15 cellular contexts compared by ENCODE assay signal in genomic region chr16:56384074-56384721, GRCh38. TPM values are rescaled to one million over a fixed set of nuclear protein-coding genes. Genes with fewer than 3 reads are reported as not detected.
DNase-seq lines count a peak whose midpoint lies in the region; ATAC-seq and TF ChIP-seq lines count a peak whose summit lies in the region.
"Had no signal": no experiment of that assay in that cellular context is flagged by ENCODE, and none has a peak within 500 bp of the region (broad histone marks: within the 10 kb centered on the region; RNA-seq: fewer than 3 reads in every experiment).

No MANE protein-coding gene starts in this region.

- CTCF ChIA-PET in Calu3 (lab: Charles Lee): no interaction called here

- H3K9me3 Mint-ChIP-seq in Calu3 (ENCODE audit: low read depth, unreplicated experiment): peaks cover 9% of the 10 kb centered on the region

- peaks cover 20% of the 10 kb centered on the region for H3K4me1 Mint-ChIP-seq in Calu3 (ENCODE audit: low read depth, unreplicated experiment)
- H3K4me1 Mint-ChIP-seq: GM23338 had no signal

- peaks cover 16% of the 10 kb centered on the region for H3K36me3 Mint-ChIP-seq in Calu3 (ENCODE audit: insufficient read depth, unreplicated experiment)

- H3K9me3 ChIP-seq in right atrium auricular region (peaks cover 0 to 14% of the 10 kb centered on the region in 2 donors), breast epithelium (peaks cover 10 to 13% of the 10 kb centered on the region in 2 donors), smooth muscle cell (replicated peaks; ENCODE audit: low read depth) (peaks cover 19% of the 10 kb centered on the region)

- H2AFZ ChIP-seq in smooth muscle cell (ENCODE audit: low read depth): no peak overlapping the region
- H2AFZ ChIP-seq: GM23338 had no signal

- peaks cover 92% of the 10 kb centered on the region for H3K36me3 ChIP-seq in right atrium auricular region
- H3K36me3 ChIP-seq in breast epithelium: peaks cover 8% of the 10 kb centered on the region
- peaks cover 35% of the 10 kb centered on the region for H3K36me3 ChIP-seq in smooth muscle cell (ENCODE audit: low read depth)

- H3K27me3 ChIP-seq in right atrium auricular region (no peaks in the 10 kb centered on the region), breast epithelium (no peaks in the 10 kb centered on the region), smooth muscle cell (ENCODE audit: low read depth) (no peaks in the 10 kb centered on the region)
- H3K27me3 ChIP-seq: BLaER1 treated with 17β-estradiol and CSF1 and Interleukin-3, amounts not matched to agents 10 nM and 100 nM had no signal

- H3F3A ChIP-seq in smooth muscle cell (ENCODE audit: low read depth): no peaks in the 10 kb centered on the region

- TF ChIP-seq POLR2A in breast epithelium (IDR thresholded peaks at IDR 0.05): no peak

- intact Hi-C loops in Right ventricle myocardium inferior (cut with DNase I) (no loop called here), Calu3 (cut with micrococcal nuclease; ENCODE audit: unreplicated experiment) (no loop called here), breast epithelium (cut with DNase I; ENCODE audit: low total_unique reads) (no loop called here), posterior vena cava (cut with DNase I) (loop anchor here in 1 of 2 donors (5.0 kb wide), 1 partner anchor 1898 kb away; no protein-coding TSS in a partner anchor)

- 96% methylated on average over 4 of the region's 4 CpGs for WGBS in smooth muscle cell (ENCODE audit: low lambda C conversion rate)

- ATAC-seq in Right ventricle myocardium inferior (peak; percentile 31), left lobe of liver (peak; percentile 72), GM21515 (IDR thresholded peaks at IDR 0.05; ENCODE audit: unreplicated experiment) (no peak)
- ATAC-seq: GM23338 had no signal

- no TSS peak for BruUV-seq in Calu3 (replicated peaks; lab: Mats Ljungman, UMichigan)

- no peaks in the 10 kb centered on the region for H4K20me1 ChIP-seq in smooth muscle cell (ENCODE audit: low read depth)
- H4K20me1 ChIP-seq: BLaER1 treated with 17β-estradiol and CSF1 and Interleukin-3, amounts not matched to agents 10 nM and 100 nM had no signal

- H3K27ac Mint-ChIP-seq in Calu3 (ENCODE audit: unreplicated experiment): peak overlapping the region; percentile 32
- H3K27ac Mint-ChIP-seq: CD4-positive, CD25-positive, alpha-beta regulatory T cell; GM23338 had no signal

- DNase-seq in Right ventricle myocardium inferior (ENCODE audit: missing footprints) (no peak), right atrium auricular region (ENCODE audit: low spot score) (no peak), Calu3 (no peak), breast epithelium (ENCODE audit: low spot score in 2 of 2) (no peak), left lobe of liver (ENCODE audit: low spot score) (no peak), smooth muscle cell (lab: John Stamatoyannopoulos, UW; ENCODE audit: unreplicated experiment) (no peak), posterior vena cava (ENCODE audit: low spot score) (no peak)
- DNase-seq: ACHN; CD4-positive, CD25-positive, alpha-beta regulatory T cell; DMS 273 treated with DMSO at 0.1 percent for 48 hours; H7 had no signal

- H3K79me2 ChIP-seq in smooth muscle cell (ENCODE audit: low read depth): no peaks in the 10 kb centered on the region

- H3K4me2 ChIP-seq in smooth muscle cell: no peak overlapping the region
- H3K4me2 ChIP-seq: BLaER1 treated with 17β-estradiol and CSF1 and Interleukin-3, amounts not matched to agents 10 nM and 100 nM; GM23338 had no signal

- H3K9ac ChIP-seq in smooth muscle cell (ENCODE audit: low read depth): no peak overlapping the region
- H3K9ac ChIP-seq: BLaER1 treated with 17β-estradiol and CSF1 and Interleukin-3, amounts not matched to agents 10 nM and 100 nM had no signal

- H3K27ac ChIP-seq in right atrium auricular region (no peak overlapping the region), breast epithelium (peak overlapping the region; percentile 70 to 74), smooth muscle cell (ENCODE audit: low read depth) (no peak overlapping the region)
- H3K27ac ChIP-seq: BLaER1 treated with 17β-estradiol and CSF1 and Interleukin-3, amounts not matched to agents 10 nM and 100 nM; HL-60 had no signal

- H3K4me1 ChIP-seq in right atrium auricular region (no peaks in the 10 kb centered on the region), breast epithelium (no peaks in the 10 kb centered on the region), smooth muscle cell (ENCODE audit: low read depth) (no peaks in the 10 kb centered on the region)
- H3K4me1 ChIP-seq: BLaER1 treated with 17β-estradiol and CSF1 and Interleukin-3, amounts not matched to agents 10 nM and 100 nM had no signal

- no peak for TF ChIP-seq CTCF in right atrium auricular region (IDR thresholded peaks at IDR 0.05)
- TF ChIP-seq CTCF in Calu3 (IDR thresholded peaks at IDR 0.05; ENCODE audit: unreplicated experiment): no peak
- TF ChIP-seq CTCF in breast epithelium (IDR thresholded peaks at IDR 0.05): no peak
- TF ChIP-seq CTCF in smooth muscle cell (IDR thresholded peaks at IDR 0.05; ENCODE audit: borderline replicate concordance, insufficient read depth, poor library complexity, severe bottlenecking): no peak

- H3K4me3 Mint-ChIP-seq in Calu3 (ENCODE audit: low read depth, unreplicated experiment): no peak overlapping the region
- H3K4me3 Mint-ChIP-seq: CD4-positive, CD25-positive, alpha-beta regulatory T cell; GM23338 had no signal

- H3K4me3 ChIP-seq in right atrium auricular region: no peak overlapping the region
- H3K4me3 ChIP-seq in breast epithelium: no peak overlapping the region
- no peak overlapping the region for H3K4me3 ChIP-seq in smooth muscle cell
- H3K4me3 ChIP-seq: BLaER1 treated with 17β-estradiol and CSF1 and Interleukin-3, amounts not matched to agents 10 nM and 100 nM; GM23338 had no signal

- H3K27me3 Mint-ChIP-seq in Calu3 (ENCODE audit: unreplicated experiment): no peaks in the 10 kb centered on the region
- H3K27me3 Mint-ChIP-seq: CD4-positive, CD25-positive, alpha-beta regulatory T cell had no signal

RNA-seq across cellular contexts. Expression of gene AMFR, which starts 41.1 kb away (rescaled TPM):
- total RNA-seq in Right ventricle myocardium inferior (68.9 TPM), right atrium auricular region (100 to 1,000 TPM; 110 to 153 TPM), Calu3 (2022) (108 and 116 TPM in 2 replicates), breast epithelium (100 to 1,000 TPM; 156 to 205 (median 188) TPM), left lobe of liver (159 TPM), smooth muscle cell (60.6 and 76.6 TPM in 2 replicates), posterior vena cava (100 to 1,000 TPM; 102 to 116 TPM)
- 45.2 and 49.1 TPM in 2 replicates for polyA plus RNA-seq in smooth muscle cell

Comparison
In these comparisons a context has a peak if more than half of its experiments do, and no peak if none do; other contexts are left out.
1. H3K27ac ChIP-seq: peak in breast epithelium (2 of 2); none in right atrium auricular region (0 of 2) and smooth muscle cell (single experiment).